21 cellular contexts compared by ENCODE assay signal in the genomic region with DNA sequence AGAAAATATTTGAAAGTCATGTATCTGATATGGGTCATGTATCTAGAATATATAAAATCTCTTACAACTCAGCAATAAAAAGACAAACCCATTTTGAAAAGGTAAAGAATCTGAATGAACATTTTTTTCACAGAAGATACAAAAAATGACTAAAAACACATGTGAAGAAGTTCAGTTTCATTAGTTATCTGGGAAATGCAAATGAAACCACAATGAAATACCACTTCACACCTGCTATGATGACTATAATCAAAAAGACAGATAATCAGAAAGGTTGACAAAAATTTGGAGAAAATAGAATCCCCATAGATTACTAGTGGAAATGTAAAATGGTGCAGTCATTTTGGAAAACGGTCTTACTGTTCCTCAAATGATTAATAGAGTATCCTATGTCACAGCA.
DNase-seq lines count a peak whose midpoint lies in the region; ATAC-seq and TF ChIP-seq lines count a peak whose summit lies in the region.
"Had no signal": no experiment of that assay in that cellular context is flagged by ENCODE, and none has a peak within 500 bp of the region (broad histone marks: within the 10 kb centered on the region; RNA-seq: fewer than 3 reads in every experiment).

No MANE protein-coding gene starts in this region.

- no peak for TF ChIP-seq CTCF in GM12865 (IDR thresholded peaks at IDR 0.05; ENCODE audit: insufficient read depth, low read depth, low read length, missing control alignments)

- H3K4me3 ChIP-seq in GM12865 (ENCODE audit: low read depth, low read length): no peak overlapping the region
- H3K4me3 ChIP-seq: BLaER1, heart left ventricle, left ventricle myocardium inferior, mucosa of descending colon, right atrium auricular region, testis had no signal

- peak; percentile 77 for ATAC-seq in GM19395 (IDR thresholded peaks at IDR 0.05; ENCODE audit: unreplicated experiment)
- peak; percentile 53 for ATAC-seq in HG02763 (IDR thresholded peaks at IDR 0.05; ENCODE audit: unreplicated experiment)
- peak; percentile 75 for ATAC-seq in HG03432 (IDR thresholded peaks at IDR 0.05; ENCODE audit: unreplicated experiment)
- ATAC-seq in HG03196 (IDR thresholded peaks at IDR 0.05; ENCODE audit: unreplicated experiment): no peak
- no peak for ATAC-seq in esophagus mucosa
- ATAC-seq: activated T-cell treated with anti-CD3 and anti-CD28 coated beads, Interleukin-2, amount 50 U/mL, for 4 hours; heart left ventricle; mucosa of descending colon; Right ventricle myocardium inferior had no signal

- DNase-seq in GM12865 (ENCODE audit: low read depth) (peak; percentile 33), NCI-H510A treated with DMSO at 0.1 percent for 48 hours (lab: John Stamatoyannopoulos, UW) (no peak), NCI-H1105 (lab: John Stamatoyannopoulos, UW) (no peak)
- DNase-seq: activated CD4-positive, alpha-beta T cell treated with anti-CD3 and anti-CD28 coated beads, Interleukin-2, amount 50 U/mL, for 48 hours; activated naive CD4-positive, alpha-beta T cell treated with anti-CD3 and anti-CD28 coated beads, Interleukin-2, amount 10 ng/mL, durations not matched to agents 7 days and 5 days; activated T-cell treated with anti-CD3 and anti-CD28 coated beads, Interleukin-2, amount 50 U/mL, for 4 hours; effector CD8-positive, alpha-beta T cell; heart left ventricle; left ventricle myocardium inferior; mucosa of descending colon; MV-4-11; NCI-H2029 treated with DMSO at 0.1 percent for 48 hours; testis had no signal

Comparison
In these comparisons a context has a peak if more than half of its experiments do, and no peak if none do; other contexts are left out.
1. ATAC-seq: peak in GM19395 (single experiment), HG02763 (single experiment) and HG03432 (single experiment); none in HG03196 (single experiment) and esophagus mucosa (single experiment).